Comparison of ENCODE assay signal across 17 cellular contexts in the genomic region with DNA sequence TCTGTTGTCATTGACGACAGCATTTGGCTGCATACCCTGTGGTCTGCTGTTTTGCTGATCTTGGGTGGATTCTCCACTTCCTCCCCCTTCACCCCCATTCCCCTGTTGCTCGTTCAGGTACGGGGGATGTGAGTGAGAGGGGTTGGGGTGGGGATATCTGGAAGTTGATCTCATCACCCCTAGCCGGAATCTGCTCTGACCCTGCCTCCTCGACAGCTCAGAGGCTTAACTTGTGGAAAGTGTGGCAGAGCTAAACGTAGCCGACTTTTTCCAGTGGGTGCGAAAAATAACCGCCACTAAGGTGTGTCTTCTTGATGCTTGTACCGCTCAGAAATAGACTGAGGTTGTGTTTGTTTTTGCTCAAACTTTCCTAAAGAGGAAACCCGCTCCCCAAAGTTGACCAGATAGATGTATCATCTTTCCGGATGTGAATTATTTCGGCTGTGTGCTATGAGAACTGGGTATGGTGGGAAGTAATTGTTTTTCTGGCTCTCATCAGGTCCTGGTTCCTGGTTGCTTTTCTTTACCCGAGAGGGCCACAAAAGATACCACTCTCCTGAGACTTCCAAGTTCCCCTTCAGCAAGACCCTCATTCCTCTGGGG. TPM values are rescaled to one million over a fixed set of nuclear protein-coding genes. Genes with fewer than 3 reads are reported as not detected.
DNase-seq lines count a peak whose midpoint lies in the region; ATAC-seq and TF ChIP-seq lines count a peak whose summit lies in the region.
"Had no signal": no experiment of that assay in that cellular context is flagged by ENCODE, and none has a peak within 500 bp of the region (broad histone marks: within the 10 kb centered on the region; RNA-seq: fewer than 3 reads in every experiment).

No MANE protein-coding gene starts in this region.

- peaks cover 12% of the 10 kb centered on the region for H3K27me3 ChIP-seq in mammary epithelial cell (ENCODE audit: insufficient read depth, low read length)

- intact Hi-C loops in MCF 10A (cut with micrococcal nuclease) = no loop called here
- intact Hi-C loops in mammary epithelial cell (cut with micrococcal nuclease) = loop anchor here (10.0 kb wide), 1 partner anchor 99 kb away; no protein-coding TSS in a partner anchor

- H3K4me1 ChIP-seq in mammary epithelial cell (ENCODE audit: insufficient read depth, low read length) (no peaks in the 10 kb centered on the region), urinary bladder (ENCODE audit: insufficient read depth) (peaks cover 1% of the 10 kb centered on the region)

- no peak overlapping the region for H3K27ac ChIP-seq in mammary epithelial cell (ENCODE audit: insufficient read depth, low read depth, low read length)
- H3K27ac ChIP-seq in urinary bladder (ENCODE audit: low read depth) = no peak overlapping the region

- CTCF ChIA-PET in MCF 10A (lab: Yijun Ruan, JAX) = interaction anchor here (0.7 to 3.0 kb wide), 3 partner anchors 30 to 195 kb away, joined by 4 to 16 read pairs (median 5); no protein-coding TSS in a partner anchor
- CTCF ChIA-PET in mammary epithelial cell (lab: Charles Lee; ENCODE audit: low non-redundant PET) = no interaction called here

- H3K4me1 Mint-ChIP-seq in MCF 10A (ENCODE audit: insufficient read depth, unreplicated experiment) (peaks cover 41% of the 10 kb centered on the region), neural crest cell (peaks cover 60% of the 10 kb centered on the region)
- H3K4me1 Mint-ChIP-seq in activated T-helper 17 cell treated with anti-CD3 and anti-CD28 coated beads, Interleukin-2, amount 50 U/mL, for 72 hours = no peaks in the 10 kb centered on the region

- DNase-seq in MCF 10A (ENCODE audit: unreplicated experiment) = no peak
- DNase-seq in mammary epithelial cell = no peak
- no peak for DNase-seq in neural crest cell (ENCODE audit: low read depth, low spot score)
- DNase-seq in Ammon's horn (ENCODE audit: low spot score) = no peak
- DNase-seq: DMS79, left ventricle myocardium superior, NCI-H1048, nephron progenitor cell, small intestine, trophoblast cell had no signal

- dilution Hi-C loops in mammary epithelial cell (cut with HindIII; ENCODE audit: low sequenced_read_pairs) = loop anchor here (5.0 kb wide), 1 partner anchor 106 kb away; no protein-coding TSS in a partner anchor

- in situ Hi-C loops in mammary epithelial cell (cut with MboI; ENCODE audit: low sequenced_read_pairs in 2 of 2) = loop anchor here in 1 of 2 donors (10.0 kb wide), 1 partner anchor 109 kb away; no protein-coding TSS in a partner anchor

- peak; percentile 81 for ATAC-seq in activated T-helper 17 cell treated with anti-CD3 and anti-CD28 coated beads, Interleukin-2, amount 50 U/mL, for 72 hours (replicated peaks)
- ATAC-seq in HG02610 (IDR thresholded peaks at IDR 0.05; ENCODE audit: unreplicated experiment) (no peak), GM21723 (IDR thresholded peaks at IDR 0.05; ENCODE audit: unreplicated experiment) (no peak)
- ATAC-seq: left ventricle myocardium superior, SK-N-SH treated with all-trans-retinoic acid at 6 μM for 48 hours had no signal

- H3K9ac ChIP-seq in mammary epithelial cell (ENCODE audit: insufficient read depth, low read length) = no peak overlapping the region

- no peak overlapping the region for H3K4me2 ChIP-seq in mammary epithelial cell (ENCODE audit: insufficient read depth, low read depth, low read length)

- H4K20me1 ChIP-seq in mammary epithelial cell (ENCODE audit: insufficient read depth, low read length) = no peaks in the 10 kb centered on the region

- no TSS peak for BruUV-seq in MCF 10A (replicated peaks; lab: Mats Ljungman, UMichigan)
- BruUV-seq in mammary epithelial cell (replicated peaks; lab: Mats Ljungman, UMichigan) = no TSS peak

- H3K36me3 ChIP-seq in mammary epithelial cell (ENCODE audit: insufficient read depth, low read length) (no peaks in the 10 kb centered on the region), urinary bladder (ENCODE audit: insufficient read depth) (peaks cover 10% of the 10 kb centered on the region)

- H3K27ac Mint-ChIP-seq in MCF 10A (ENCODE audit: low read depth, unreplicated experiment) (no peak overlapping the region), neural crest cell (ENCODE audit: unreplicated experiment) (no peak overlapping the region)
- H3K27ac Mint-ChIP-seq in activated T-helper 17 cell treated with anti-CD3 and anti-CD28 coated beads, Interleukin-2, amount 50 U/mL, for 72 hours = peak overlapping the region; percentile 77
- H3K27ac Mint-ChIP-seq: dendritic cell treated with granulocyte-macrophage colony-stimulating factor and Interleukin-4, amounts not matched to agents 40 ng/mL and 50 ng/mL, for 4 days; nephron progenitor cell had no signal

- no peak for TF ChIP-seq CTCF in MCF 10A (IDR thresholded peaks at IDR 0.05; ENCODE audit: unreplicated experiment)
- TF ChIP-seq CTCF in mammary epithelial cell (conservative IDR thresholded peaks at IDR 0.05 in 1 of 2, IDR thresholded peaks at IDR 0.05 in 1 of 2; ENCODE audit: extremely low read depth in 1 of 2, insufficient read depth in 1 of 2, low read depth in 1 of 2, low read length in 2 of 2) = no peak
- no peak for TF ChIP-seq CTCF in neural crest cell (conservative IDR thresholded peaks at IDR 0.05)

- H3K4me3 ChIP-seq in mammary epithelial cell (replicated peaks in 1 of 3; ENCODE audit: insufficient read depth in 1 of 3, low read depth in 2 of 3, low read length in 3 of 3) (no peak overlapping the region), urinary bladder (ENCODE audit: low read depth, low read length) (peak overlapping the region; percentile 23)

- no peaks in the 10 kb centered on the region for H3K79me2 ChIP-seq in mammary epithelial cell (ENCODE audit: insufficient read depth, low read length)

- H3K9me3 ChIP-seq in mammary epithelial cell (replicated peaks; ENCODE audit: insufficient read depth, low read length) = no peaks in the 10 kb centered on the region

- H3K36me3 Mint-ChIP-seq in MCF 10A (ENCODE audit: insufficient read depth, unreplicated experiment) (peaks cover 100% of the 10 kb centered on the region), neural crest cell (ENCODE audit: low read depth) (peaks cover 19% of the 10 kb centered on the region)
- peaks cover 21% of the 10 kb centered on the region for H3K36me3 Mint-ChIP-seq in activated T-helper 17 cell treated with anti-CD3 and anti-CD28 coated beads, Interleukin-2, amount 50 U/mL, for 72 hours (ENCODE audit: low read depth)

- H2AFZ ChIP-seq in mammary epithelial cell (ENCODE audit: low read depth, low read length) = no peak overlapping the region

- H3K27me3 Mint-ChIP-seq in MCF 10A (ENCODE audit: insufficient read depth, unreplicated experiment) = no peaks in the 10 kb centered on the region
- no peaks in the 10 kb centered on the region for H3K27me3 Mint-ChIP-seq in activated T-helper 17 cell treated with anti-CD3 and anti-CD28 coated beads, Interleukin-2, amount 50 U/mL, for 72 hours
- peaks cover 5% of the 10 kb centered on the region for H3K27me3 Mint-ChIP-seq in neural crest cell (ENCODE audit: low read depth)

- H3K4me3 Mint-ChIP-seq in MCF 10A (ENCODE audit: unreplicated experiment) = peak overlapping the region; percentile 95
- H3K4me3 Mint-ChIP-seq in activated T-helper 17 cell treated with anti-CD3 and anti-CD28 coated beads, Interleukin-2, amount 50 U/mL, for 72 hours = peak overlapping the region; percentile 79
- peak overlapping the region; percentile 41 for H3K4me3 Mint-ChIP-seq in neural crest cell
- H3K4me3 Mint-ChIP-seq: dendritic cell treated with granulocyte-macrophage colony-stimulating factor and Interleukin-4, amounts not matched to agents 40 ng/mL and 50 ng/mL, for 4 days; nephron progenitor cell had no signal

- H3K9me3 Mint-ChIP-seq in MCF 10A (ENCODE audit: unreplicated experiment) (no peaks in the 10 kb centered on the region), neural crest cell (no peaks in the 10 kb centered on the region)
- H3K9me3 Mint-ChIP-seq in activated T-helper 17 cell treated with anti-CD3 and anti-CD28 coated beads, Interleukin-2, amount 50 U/mL, for 72 hours = no peaks in the 10 kb centered on the region
- H3K9me3 Mint-ChIP-seq: dendritic cell treated with granulocyte-macrophage colony-stimulating factor and Interleukin-4, amounts not matched to agents 40 ng/mL and 50 ng/mL, for 4 days; nephron progenitor cell had no signal

- 93% methylated on average over 10 of the region's 14 CpGs for WGBS in mammary epithelial cell (ENCODE audit: low coverage, missing lambda C conversion rate)
- WGBS in urinary bladder = 85% methylated on average over 14 of the region's 14 CpGs

- POLR2A ChIA-PET in MCF 10A (lab: Yijun Ruan, JAX) = interaction anchor here (1.8 to 2.3 kb wide), 4 partner anchors 15 to 113 kb away, joined by 6 to 14 read pairs (median 10); no protein-coding TSS in a partner anchor

RNA-seq across cellular contexts. Expression of gene ZBTB16, which starts 6.6 kb away (rescaled TPM):
- total RNA-seq in MCF 10A (2022) (70.4 and 75.3 TPM in 2 replicates), mammary epithelial cell (10 to 100 TPM in 1 of 2 donors, 1 to 10 TPM in 1; 1.6 to 20.2 TPM), neural crest cell (36.6 and 39.4 TPM in 2 replicates), urinary bladder (10.3 TPM)
- polyA plus RNA-seq in mammary epithelial cell (0.48 TPM), urinary bladder (95.2 TPM)
- polyA minus RNA-seq in mammary epithelial cell = 1.7 TPM
- 10 to 100 TPM in 1 of 2 donors, 1 to 10 TPM in 1; 6.1 to 10.6 TPM for total RNA-seq in activated T-helper 17 cell treated with anti-CD3 and anti-CD28 coated beads, Interleukin-2, amount 50 U/mL, for 72 hours
- total RNA-seq: fibroblast of lung had no signal
- polyA plus RNA-seq: fibroblast of lung had no signal

Comparison
In these comparisons a context has a peak if more than half of its experiments do, and no peak if none do; other contexts are left out.
1. H3K4me3 Mint-ChIP-seq: peak in every context shown above with its lines; median percentile 95 in MCF 10A; 79 in activated T-helper 17 cell treated with anti-CD3 and anti-CD28 coated beads, Interleukin-2, amount 50 U/mL, for 72 hours; 41 in neural crest cell.